8 cellular contexts compared by ENCODE assay signal in the genomic region with DNA sequence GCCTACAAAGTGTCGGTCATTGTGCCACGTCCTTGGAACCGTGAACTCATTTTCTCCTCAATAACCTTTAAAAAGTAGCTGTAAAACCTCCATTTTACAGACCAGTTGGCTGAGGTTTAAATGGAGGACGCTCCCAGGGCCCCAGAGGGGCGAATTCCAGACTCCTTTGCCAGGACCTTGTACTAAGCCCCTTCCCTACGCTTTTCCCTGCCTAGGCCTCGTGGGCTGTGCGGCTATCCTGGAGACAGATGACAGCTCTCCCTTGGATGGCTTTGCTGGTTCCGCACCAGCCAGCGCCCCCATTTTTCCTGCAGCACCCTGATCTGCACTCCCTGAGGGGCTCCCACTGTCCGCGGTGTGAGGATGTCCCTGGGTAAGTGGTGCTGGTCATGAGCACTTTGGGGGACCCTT. TPM values are rescaled to one million over a fixed set of nuclear protein-coding genes. Genes with fewer than 3 reads are reported as not detected.
DNase-seq lines count a peak whose midpoint lies in the region; ATAC-seq and TF ChIP-seq lines count a peak whose summit lies in the region.

No MANE protein-coding gene starts in this region.

- H3K9me3 ChIP-seq in mucosa of descending colon, result no peaks in the 10 kb centered on the region

- peak overlapping the region; percentile 34 for H3K27ac Mint-ChIP-seq in stimulated activated naive CD8-positive, alpha-beta T cell treated with anti-CD3 and anti-CD28 coated beads, Interleukin-15, Interleukin-2, amounts not matched to agents 100 ng/mL and 50 ng/mL, for 24 hours

- peak overlapping the region; percentile 69 for H3K4me3 Mint-ChIP-seq in stimulated activated naive CD8-positive, alpha-beta T cell treated with anti-CD3 and anti-CD28 coated beads, Interleukin-15, Interleukin-2, amounts not matched to agents 100 ng/mL and 50 ng/mL, for 24 hours

- H3K27me3 Mint-ChIP-seq in stimulated activated naive CD8-positive, alpha-beta T cell treated with anti-CD3 and anti-CD28 coated beads, Interleukin-15, Interleukin-2, amounts not matched to agents 100 ng/mL and 50 ng/mL, for 24 hours, result no peaks in the 10 kb centered on the region

- H3K36me3 ChIP-seq in mucosa of descending colon (ENCODE audit: low read depth), result no peaks in the 10 kb centered on the region

- peaks cover 27% of the 10 kb centered on the region for H3K36me3 Mint-ChIP-seq in stimulated activated naive CD8-positive, alpha-beta T cell treated with anti-CD3 and anti-CD28 coated beads, Interleukin-15, Interleukin-2, amounts not matched to agents 100 ng/mL and 50 ng/mL, for 24 hours (ENCODE audit: low read depth)

- intact Hi-C loops in mucosa of descending colon (cut with DNase I, micrococcal nuclease), result no loop called here

- TF ChIP-seq CTCF in choroid plexus epithelial cell (conservative IDR thresholded peaks at IDR 0.05; ENCODE audit: low read depth, low read length), result no peak
- no peak for TF ChIP-seq CTCF in mucosa of descending colon (IDR thresholded peaks at IDR 0.05)

- H3K9me3 Mint-ChIP-seq in stimulated activated naive CD8-positive, alpha-beta T cell treated with anti-CD3 and anti-CD28 coated beads, Interleukin-15, Interleukin-2, amounts not matched to agents 100 ng/mL and 50 ng/mL, for 24 hours, result no peaks in the 10 kb centered on the region

- no peak for DNase-seq in stimulated activated naive CD8-positive, alpha-beta T cell treated with anti-CD3 and anti-CD28 coated beads, Interleukin-15, Interleukin-2, amounts not matched to agents 100 U/mL and 50 U/mL, for 24 hours
- DNase-seq in choroid plexus epithelial cell (ENCODE audit: low read depth) (no peak), mucosa of descending colon (peak in 2 of 3 donors; percentile 36 to 59), AG08396 (ENCODE audit: low spot score) (no peak), activated gamma-delta T cell (lab: John Stamatoyannopoulos, UW) (no peak)

- H3K4me3 ChIP-seq in choroid plexus epithelial cell (ENCODE audit: low read depth, low read length), result peak overlapping the region; percentile 95
- peak overlapping the region; percentile 81 for H3K4me3 ChIP-seq in mucosa of descending colon

- ATAC-seq in stimulated activated naive CD8-positive, alpha-beta T cell treated with anti-CD3 and anti-CD28 coated beads, Interleukin-15, Interleukin-2, amounts not matched to agents 100 U/mL and 50 U/mL, for 24 hours, result no peak
- ATAC-seq in mucosa of descending colon, result no peak
- no peak for ATAC-seq in GM18511 (IDR thresholded peaks at IDR 0.05; ENCODE audit: unreplicated experiment)
- ATAC-seq in GM19023 (IDR thresholded peaks at IDR 0.05; ENCODE audit: unreplicated experiment), result no peak

- H3K4me1 ChIP-seq in mucosa of descending colon (ENCODE audit: low read depth), result peaks cover 16% of the 10 kb centered on the region

- peaks cover 56% of the 10 kb centered on the region for H3K4me1 Mint-ChIP-seq in stimulated activated naive CD8-positive, alpha-beta T cell treated with anti-CD3 and anti-CD28 coated beads, Interleukin-15, Interleukin-2, amounts not matched to agents 100 ng/mL and 50 ng/mL, for 24 hours (ENCODE audit: low read depth)

RNA-seq across cellular contexts. Expression of a gene that starts 12.1 kb away (rescaled TPM):
- total RNA-seq in mucosa of descending colon, result 10 to 100 TPM; 25.9 to 28.7 (median 26.3) TPM

RNA-seq across cellular contexts. Expression of a gene that starts 25.4 kb away (rescaled TPM):
- total RNA-seq in mucosa of descending colon, result 10 to 100 TPM; 37.7 to 44.1 (median 43.0) TPM

Comparison
In these comparisons a context has a peak if more than half of its experiments do, and no peak if none do; other contexts are left out.
1. DNase-seq: peak in mucosa of descending colon (2 of 3); none in stimulated activated naive CD8-positive, alpha-beta T cell treated with anti-CD3 and anti-CD28 coated beads, Interleukin-15, Interleukin-2, amounts not matched to agents 100 U/mL and 50 U/mL, for 24 hours (single experiment), choroid plexus epithelial cell (single experiment), AG08396 (single experiment) and activated gamma-delta T cell (single experiment).